Comparison of ENCODE assay signal across 9 cellular contexts in the genomic region with DNA sequence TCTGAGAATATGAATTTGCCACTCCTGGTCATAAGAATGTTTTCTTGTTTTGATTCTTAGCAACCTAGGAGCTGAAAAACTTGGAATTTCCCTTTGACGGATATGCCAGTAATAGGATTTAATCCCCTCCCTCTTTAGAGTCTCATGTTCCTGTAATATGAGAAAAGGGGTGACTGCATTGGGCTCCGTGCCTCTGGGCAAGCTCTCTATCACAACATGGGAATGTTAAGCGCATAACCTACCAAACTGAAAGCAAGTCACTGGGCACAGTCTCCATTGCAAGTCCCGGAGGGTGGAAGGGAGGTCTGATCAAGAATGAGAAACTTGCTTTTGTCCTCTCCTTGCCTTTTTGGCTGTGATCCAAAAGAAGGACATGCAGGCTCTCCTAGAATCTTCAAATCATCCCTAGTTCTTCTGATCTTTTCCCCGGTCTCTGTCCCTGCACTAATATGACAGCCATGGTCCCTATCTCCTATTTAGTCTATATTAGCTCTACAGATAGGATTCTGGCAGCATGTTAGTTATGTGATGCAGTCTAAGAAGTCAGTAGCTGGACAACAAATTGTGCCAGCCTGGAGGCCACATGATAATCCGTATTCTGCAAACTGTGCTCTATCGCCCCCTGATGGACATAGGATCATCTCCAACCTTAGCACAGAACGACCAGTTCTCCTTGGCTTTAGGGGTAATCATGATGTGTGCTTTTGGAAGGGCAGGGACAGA. TPM values are rescaled to one million over a fixed set of nuclear protein-coding genes. Genes with fewer than 3 reads are reported as not detected.
DNase-seq lines count a peak whose midpoint lies in the region; ATAC-seq and TF ChIP-seq lines count a peak whose summit lies in the region.
"Had no signal": no experiment of that assay in that cellular context is flagged by ENCODE, and none has a peak within 500 bp of the region (broad histone marks: within the 10 kb centered on the region; RNA-seq: fewer than 3 reads in every experiment).

No MANE protein-coding gene starts in this region.

- ATAC-seq in GM19452 (IDR thresholded peaks at IDR 0.05; ENCODE audit: unreplicated experiment) (peak; percentile 67), HG03439 (IDR thresholded peaks at IDR 0.05; ENCODE audit: unreplicated experiment) (peak; percentile 88)
- peak; percentile 72 to 88 for ATAC-seq in activated naive CD4-positive, alpha-beta T cell treated with anti-CD3 and anti-CD28 coated beads, Interleukin-2, amount 50 U/mL, for 72 hours

- TF ChIP-seq CTCF in hepatocyte (IDR thresholded peaks at IDR 0.05; ENCODE audit: poor library complexity) = peak; percentile 53

- H3K4me3 ChIP-seq in hepatocyte = no peak overlapping the region

- peaks cover 3% of the 10 kb centered on the region for H3K4me1 ChIP-seq in hepatocyte (ENCODE audit: insufficient read depth)

- no peaks in the 10 kb centered on the region for H3K27me3 ChIP-seq in hepatocyte

- no peaks in the 10 kb centered on the region for H3K36me3 Mint-ChIP-seq in activated naive CD4-positive, alpha-beta T cell treated with anti-CD3 and anti-CD28 coated beads, Interleukin-2, amount 50 U/mL, for 72 hours
- H3K36me3 Mint-ChIP-seq: activated naive CD8-positive, alpha-beta T cell had no signal

- H3K9me2 ChIP-seq in hepatocyte (replicated peaks; ENCODE audit: insufficient read depth) = no peaks in the 10 kb centered on the region

- no peak overlapping the region for H3K27ac ChIP-seq in hepatocyte

- no peaks in the 10 kb centered on the region for H3K79me2 ChIP-seq in hepatocyte

- no peaks in the 10 kb centered on the region for H3K9me3 Mint-ChIP-seq in activated naive CD4-positive, alpha-beta T cell treated with anti-CD3 and anti-CD28 coated beads, Interleukin-2, amount 50 U/mL, for 72 hours

- H2AFZ ChIP-seq in hepatocyte = no peak overlapping the region

- H3K36me3 ChIP-seq in hepatocyte (replicated peaks; ENCODE audit: insufficient read depth, low read depth) = no peaks in the 10 kb centered on the region

- H3K9me3 ChIP-seq in hepatocyte (ENCODE audit: low read depth) = no peaks in the 10 kb centered on the region

- H4K20me1 ChIP-seq in hepatocyte (ENCODE audit: insufficient read depth, poor library complexity, severe bottlenecking) = no peaks in the 10 kb centered on the region

- no peak overlapping the region for H3K27ac Mint-ChIP-seq in activated naive CD4-positive, alpha-beta T cell treated with anti-CD3 and anti-CD28 coated beads, Interleukin-2, amount 50 U/mL, for 72 hours
- H3K27ac Mint-ChIP-seq: activated naive CD8-positive, alpha-beta T cell had no signal

- WGBS in hepatocyte (ENCODE audit: low lambda C conversion rate, missing lambda C conversion rate) = 41% methylated on average over 8 of the region's 8 CpGs

- H3K4me2 ChIP-seq in hepatocyte = no peak overlapping the region

- peak; percentile 60 for DNase-seq in Daoy (ENCODE audit: low read depth)
- DNase-seq in NCI-H82 (lab: John Stamatoyannopoulos, UW) = peak; percentile 80
- peak in 1 of 2 donors; percentile 60 for DNase-seq in activated naive CD4-positive, alpha-beta T cell treated with anti-CD3 and anti-CD28 coated beads, Interleukin-2, amount 50 U/mL, for 72 hours (ENCODE audit: low spot score in 2 of 2)
- peak; percentile 74 for DNase-seq in hepatocyte (ENCODE audit: low spot score)
- DNase-seq in stimulated activated CD4-positive, alpha-beta T cell treated with anti-CD3 and anti-CD28 coated beads, Interleukin-1b, Interleukin-23, amount 100 ng/mL, for 4 hours (ENCODE audit: low read depth in 2 of 2) = peak; percentile 4 to 8
- DNase-seq in NCI-H2107 treated with DMSO at 0.1 percent for 48 hours (lab: John Stamatoyannopoulos, UW; ENCODE audit: unreplicated experiment) = no peak

RNA-seq across cellular contexts. Expression of gene OR10D3, which starts 11.7 kb away (rescaled TPM):
- total RNA-seq in Daoy (2014; rRNA removed; shearing (Covaris generic)) = not detected in 2 replicates
- not detected for total RNA-seq in activated naive CD4-positive, alpha-beta T cell treated with anti-CD3 and anti-CD28 coated beads, Interleukin-2, amount 50 U/mL, for 72 hours
- 0.03 TPM in 1 of 2 replicates, not detected in the other for total RNA-seq in hepatocyte
- polyA plus RNA-seq in hepatocyte = not detected in 2 replicates

RNA-seq across cellular contexts. Expression of gene OR8G1, which starts 46.0 kb away (rescaled TPM):
- total RNA-seq in Daoy (2014; rRNA removed; shearing (Covaris generic)) = not detected in 2 replicates
- total RNA-seq in activated naive CD4-positive, alpha-beta T cell treated with anti-CD3 and anti-CD28 coated beads, Interleukin-2, amount 50 U/mL, for 72 hours = not detected
- not detected in 2 replicates for total RNA-seq in hepatocyte
- not detected in 2 replicates for polyA plus RNA-seq in hepatocyte
